ENCODE assay signal across 17 cellular contexts in genomic region chr1:247431643-247432042, GRCh38. TPM values are rescaled to one million over a fixed set of nuclear protein-coding genes. Genes with fewer than 3 reads are reported as not detected.
"Had no signal": no experiment of that assay in that cellular context is flagged by ENCODE, and none has a peak within 500 bp of the region (broad histone marks: within the 10 kb centered on the region; RNA-seq: fewer than 3 reads in every experiment).

No MANE protein-coding gene starts in this region.

- H3K36me3 ChIP-seq: colonic mucosa, gastroesophageal sphincter, prostate gland, right lobe of liver had no signal

- H3K27me3 ChIP-seq: colonic mucosa, gastroesophageal sphincter, right lobe of liver, spleen had no signal

- H3K4me1 ChIP-seq: colonic mucosa, gastroesophageal sphincter, prostate gland, right lobe of liver had no signal

- H3K9me3 ChIP-seq: colonic mucosa, gastroesophageal sphincter, prostate gland, right lobe of liver, spleen had no signal

- ATAC-seq: gastroesophageal sphincter, left ventricle myocardium superior, right lobe of liver had no signal

- DNase-seq: activated CD4-positive, alpha-beta T cell treated with anti-CD3 and anti-CD28 coated beads, Interleukin-2, amount 50 U/mL, for 1 hour; activated T-cell treated with anti-CD3 and anti-CD28 coated beads, Interleukin-2, amount 50 U/mL, for 1 hour; caudate nucleus; colonic mucosa; effector memory CD4-positive, alpha-beta T cell; kidney; left ventricle myocardium superior; mesenchymal stem cell; right lobe of liver; spleen; stimulated activated CD4-positive, alpha-beta T cell treated with anti-CD3 and anti-CD28 coated beads, Interleukin-2, amount 100 ng/mL, for 24 hours; stimulated activated naive CD4-positive, alpha-beta T cell treated with Interleukin-2 at 50 U/mL for 16 hours; trophoblast cell had no signal

- H3K4me3 ChIP-seq: colonic mucosa, gastroesophageal sphincter, prostate gland, right lobe of liver, spleen had no signal

- H3K27ac ChIP-seq: colonic mucosa, gastroesophageal sphincter, prostate gland, right lobe of liver, spleen had no signal

RNA-seq across cellular contexts. Expression of gene OR2B11, which starts 26.3 kb away (rescaled TPM):
- total RNA-seq: colonic mucosa, epithelial cell of proximal tubule, gastroesophageal sphincter, kidney, left ventricle myocardium superior, omental fat pad, prostate gland, right lobe of liver, spleen had no signal
- polyA plus RNA-seq: spleen had no signal
